In the genomic region with DNA sequence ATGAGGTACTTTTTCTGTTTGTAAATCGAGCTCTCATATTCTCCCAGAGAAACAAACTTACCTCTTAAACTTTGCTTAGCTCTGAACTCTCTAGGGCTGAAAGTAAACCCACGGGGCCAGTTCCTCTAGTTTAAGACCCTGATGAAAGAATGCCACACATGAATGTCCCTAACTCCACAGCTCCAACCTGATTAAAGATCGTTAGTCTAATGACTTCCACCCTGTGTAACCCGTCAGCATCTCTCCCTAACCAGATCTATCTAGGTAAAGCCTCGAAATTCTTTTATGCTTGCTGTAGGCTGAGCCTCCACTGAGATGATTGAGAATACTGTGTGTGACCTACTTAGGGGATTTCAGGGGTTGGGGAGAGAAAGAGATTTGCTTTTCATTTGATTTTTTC, we compare ENCODE assay signal across 17 cellular contexts. TPM values are rescaled to one million over a fixed set of nuclear protein-coding genes. Genes with fewer than 3 reads are reported as not detected.
"Had no signal": no experiment of that assay in that cellular context is flagged by ENCODE, and none has a peak within 500 bp of the region (broad histone marks: within the 10 kb centered on the region; RNA-seq: fewer than 3 reads in every experiment).

No MANE protein-coding gene starts in this region.

- DNase-seq: effector CD4-positive, alpha-beta T cell; endodermal cell; erythroblast; foreskin keratinocyte; left ventricle myocardium inferior; lower lobe of right lung; naive B cell; psoas muscle; retina; right lobe of liver; stimulated activated CD4-positive, alpha-beta T cell treated with anti-CD3 and anti-CD28 coated beads, Interleukin-4, amount 100 ng/mL, for 24 hours; testis had no signal

- H3K4me1 Mint-ChIP-seq: naive B cell; stimulated activated memory B cell treated with anti-CD40 and anti-IgM and Interleukin-4, amounts not matched to agents 10 μg/mL and 1 μg/mL and 100 μg/mL, for 72 hours had no signal

- H3K27ac Mint-ChIP-seq: endodermal cell; memory B cell; naive B cell; stimulated activated memory B cell treated with anti-CD40 and anti-IgM and Interleukin-4, amounts not matched to agents 10 μg/mL and 1 μg/mL and 100 μg/mL, for 72 hours; stimulated activated naive CD8-positive, alpha-beta T cell treated with anti-CD3 and anti-CD28 coated beads, Interleukin-15, Interleukin-2, amounts not matched to agents 100 ng/mL and 50 ng/mL, for 24 hours had no signal

- H3K4me3 Mint-ChIP-seq: endodermal cell; memory B cell; naive B cell; nephron; stimulated activated memory B cell treated with anti-CD40 and anti-IgM and Interleukin-4, amounts not matched to agents 10 μg/mL and 1 μg/mL and 100 μg/mL, for 72 hours; stimulated activated naive CD8-positive, alpha-beta T cell treated with anti-CD3 and anti-CD28 coated beads, Interleukin-15, Interleukin-2, amounts not matched to agents 100 ng/mL and 50 ng/mL, for 24 hours had no signal

- H3K9me3 Mint-ChIP-seq: endodermal cell; stimulated activated memory B cell treated with anti-CD40 and anti-IgM and Interleukin-4, amounts not matched to agents 10 μg/mL and 1 μg/mL and 100 μg/mL, for 72 hours; stimulated activated naive CD8-positive, alpha-beta T cell treated with anti-CD3 and anti-CD28 coated beads, Interleukin-15, Interleukin-2, amounts not matched to agents 100 ng/mL and 50 ng/mL, for 24 hours had no signal

- H3K36me3 Mint-ChIP-seq: stimulated activated memory B cell treated with anti-CD40 and anti-IgM and Interleukin-4, amounts not matched to agents 10 μg/mL and 1 μg/mL and 100 μg/mL, for 72 hours had no signal

- ATAC-seq: foreskin keratinocyte; lower lobe of right lung; psoas muscle; right lobe of liver; stimulated activated memory B cell treated with anti-CD40 and anti-IgM and Interleukin-4, amounts not matched to agents 10 μg/mL and 1 μg/mL and 100 μg/mL, for 72 hours had no signal

RNA-seq across cellular contexts. Expression of gene ADRA1B, which starts 27.0 kb away (rescaled TPM):
- total RNA-seq: endothelial cell of umbilical vein had no signal
